Comparison of ENCODE assay signal across 1 cellular context in the genomic region with DNA sequence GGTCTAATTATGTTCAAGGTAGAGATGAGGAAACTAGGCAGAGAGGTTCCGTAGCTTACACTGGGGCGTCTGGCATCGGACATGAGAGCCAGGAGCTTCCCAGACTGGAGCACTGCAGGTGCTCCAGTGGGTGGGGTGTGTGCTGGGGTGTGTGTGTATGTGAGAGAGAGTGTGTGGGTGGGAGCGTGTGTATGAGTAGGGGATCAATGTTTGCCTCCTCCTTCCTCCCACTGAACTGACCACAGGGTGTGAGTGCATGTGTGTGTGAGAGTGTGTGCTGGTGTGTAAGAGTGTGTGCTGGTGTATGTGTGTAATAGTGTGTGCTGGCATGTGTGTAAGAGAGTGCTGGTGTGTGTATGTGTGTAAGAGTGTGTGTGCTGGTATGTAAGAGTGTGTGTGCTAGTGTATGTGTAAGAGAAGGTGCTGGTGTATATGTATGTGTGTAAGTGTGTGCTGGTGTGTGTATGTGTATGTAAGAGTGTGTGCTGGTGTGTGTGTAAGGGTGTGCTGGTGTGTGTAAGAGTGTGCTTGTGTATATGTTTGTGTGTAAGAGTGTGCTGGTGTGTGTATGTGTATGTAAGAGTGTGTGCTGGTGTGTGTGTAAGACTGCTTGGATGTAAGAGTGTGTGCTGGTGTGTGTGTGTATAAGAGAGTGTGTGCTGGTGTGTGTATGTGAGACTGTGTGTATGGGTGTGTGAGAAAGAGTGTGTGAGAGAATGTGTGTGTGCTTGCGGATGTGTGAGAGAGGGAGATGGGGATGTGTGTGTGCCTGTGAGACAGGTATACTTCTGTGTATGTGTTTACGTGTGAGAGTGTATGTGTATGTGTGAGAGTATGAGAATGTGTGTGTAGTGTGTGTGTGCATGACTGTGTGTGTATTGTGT.
TF ChIP-seq lines count a peak whose summit lies in the region.

No MANE protein-coding gene starts in this region.

TF ChIP-seq in GM12878, 131 proteins besides CTCF, POLR2A, EP300 and RAD21:
- TF ChIP-seq, protein P1, sequence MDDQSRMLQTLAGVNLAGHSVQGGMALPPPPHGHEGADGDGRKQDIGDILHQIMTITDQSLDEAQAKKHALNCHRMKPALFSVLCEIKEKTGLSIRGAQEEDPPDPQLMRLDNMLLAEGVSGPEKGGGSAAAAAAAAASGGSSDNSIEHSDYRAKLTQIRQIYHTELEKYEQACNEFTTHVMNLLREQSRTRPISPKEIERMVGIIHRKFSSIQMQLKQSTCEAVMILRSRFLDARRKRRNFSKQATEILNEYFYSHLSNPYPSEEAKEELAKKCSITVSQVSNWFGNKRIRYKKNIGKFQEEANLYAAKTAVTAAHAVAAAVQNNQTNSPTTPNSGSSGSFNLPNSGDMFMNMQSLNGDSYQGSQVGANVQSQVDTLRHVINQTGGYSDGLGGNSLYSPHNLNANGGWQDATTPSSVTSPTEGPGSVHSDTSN (IDR thresholded peaks at IDR 0.05; ENCODE audit: insufficient replicate concordance, low read depth, low read length), result peak; percentile 52
- TF ChIP-seq ASH2L (IDR thresholded peaks at IDR 0.05; ENCODE audit: borderline replicate concordance, low read depth), result no peak
- TF ChIP-seq, protein P2, sequence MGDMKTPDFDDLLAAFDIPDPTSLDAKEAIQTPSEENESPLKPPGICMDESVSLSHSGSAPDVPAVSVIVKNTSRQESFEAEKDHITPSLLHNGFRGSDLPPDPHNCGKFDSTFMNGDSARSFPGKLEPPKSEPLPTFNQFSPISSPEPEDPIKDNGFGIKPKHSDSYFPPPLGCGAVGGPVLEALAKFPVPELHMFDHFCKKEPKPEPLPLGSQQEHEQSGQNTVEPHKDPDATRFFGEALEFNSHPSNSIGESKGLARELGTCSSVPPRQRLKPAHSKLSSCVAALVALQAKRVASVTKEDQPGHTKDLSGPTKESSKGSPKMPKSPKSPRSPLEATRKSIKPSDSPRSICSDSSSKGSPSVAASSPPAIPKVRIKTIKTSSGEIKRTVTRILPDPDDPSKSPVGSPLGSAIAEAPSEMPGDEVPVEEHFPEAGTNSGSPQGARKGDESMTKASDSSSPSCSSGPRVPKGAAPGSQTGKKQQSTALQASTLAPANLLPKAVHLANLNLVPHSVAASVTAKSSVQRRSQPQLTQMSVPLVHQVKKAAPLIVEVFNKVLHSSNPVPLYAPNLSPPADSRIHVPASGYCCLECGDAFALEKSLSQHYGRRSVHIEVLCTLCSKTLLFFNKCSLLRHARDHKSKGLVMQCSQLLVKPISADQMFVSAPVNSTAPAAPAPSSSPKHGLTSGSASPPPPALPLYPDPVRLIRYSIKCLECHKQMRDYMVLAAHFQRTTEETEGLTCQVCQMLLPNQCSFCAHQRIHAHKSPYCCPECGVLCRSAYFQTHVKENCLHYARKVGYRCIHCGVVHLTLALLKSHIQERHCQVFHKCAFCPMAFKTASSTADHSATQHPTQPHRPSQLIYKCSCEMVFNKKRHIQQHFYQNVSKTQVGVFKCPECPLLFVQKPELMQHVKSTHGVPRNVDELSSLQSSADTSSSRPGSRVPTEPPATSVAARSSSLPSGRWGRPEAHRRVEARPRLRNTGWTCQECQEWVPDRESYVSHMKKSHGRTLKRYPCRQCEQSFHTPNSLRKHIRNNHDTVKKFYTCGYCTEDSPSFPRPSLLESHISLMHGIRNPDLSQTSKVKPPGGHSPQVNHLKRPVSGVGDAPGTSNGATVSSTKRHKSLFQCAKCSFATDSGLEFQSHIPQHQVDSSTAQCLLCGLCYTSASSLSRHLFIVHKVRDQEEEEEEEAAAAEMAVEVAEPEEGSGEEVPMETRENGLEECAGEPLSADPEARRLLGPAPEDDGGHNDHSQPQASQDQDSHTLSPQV (IDR thresholded peaks at IDR 0.05), result no peak
- TF ChIP-seq, protein P3, sequence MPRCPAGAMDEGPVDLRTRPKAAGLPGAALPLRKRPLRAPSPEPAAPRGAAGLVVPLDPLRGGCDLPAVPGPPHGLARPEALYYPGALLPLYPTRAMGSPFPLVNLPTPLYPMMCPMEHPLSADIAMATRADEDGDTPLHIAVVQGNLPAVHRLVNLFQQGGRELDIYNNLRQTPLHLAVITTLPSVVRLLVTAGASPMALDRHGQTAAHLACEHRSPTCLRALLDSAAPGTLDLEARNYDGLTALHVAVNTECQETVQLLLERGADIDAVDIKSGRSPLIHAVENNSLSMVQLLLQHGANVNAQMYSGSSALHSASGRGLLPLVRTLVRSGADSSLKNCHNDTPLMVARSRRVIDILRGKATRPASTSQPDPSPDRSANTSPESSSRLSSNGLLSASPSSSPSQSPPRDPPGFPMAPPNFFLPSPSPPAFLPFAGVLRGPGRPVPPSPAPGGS (IDR thresholded peaks at IDR 0.05; ENCODE audit: borderline replicate concordance, insufficient read depth, low read depth, low read length, poor library complexity, severe bottlenecking), result peak; percentile 51
